In the genomic region with DNA sequence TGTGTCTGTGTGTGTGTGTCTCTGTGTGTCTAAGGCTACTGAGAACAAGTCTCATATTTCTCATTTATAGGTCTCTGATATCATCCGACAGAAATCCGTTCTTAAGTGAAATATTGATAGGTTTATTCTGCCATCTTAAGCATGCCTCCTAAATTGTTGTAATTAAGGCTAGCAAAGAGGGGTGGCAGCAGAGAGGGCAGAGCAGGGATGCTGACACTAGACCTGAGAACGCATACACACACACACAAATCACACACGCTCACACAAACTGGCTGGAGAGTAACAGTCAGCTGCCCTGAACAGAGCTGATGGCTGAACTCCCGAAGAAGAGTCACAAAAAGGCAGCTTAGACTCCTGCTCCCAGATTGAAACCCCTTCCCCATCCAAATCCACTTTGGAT, we compare ENCODE assay signal across 12 cellular contexts.
DNase-seq lines count a peak whose midpoint lies in the region; TF ChIP-seq lines count a peak whose summit lies in the region.
"Had no signal": no experiment of that assay in that cellular context is flagged by ENCODE, and none has a peak within 500 bp of the region (broad histone marks: within the 10 kb centered on the region; RNA-seq: fewer than 3 reads in every experiment).

No MANE protein-coding gene starts in this region.

- H3K27ac ChIP-seq in DOHH2 (ENCODE audit: low read depth, low read length) (no peak overlapping the region), neural cell (ENCODE audit: low read length) (no peak overlapping the region)
- H3K27ac ChIP-seq: SK-N-MC had no signal

- H3K4me1 ChIP-seq in DOHH2 (ENCODE audit: control insufficient read depth, low read length) (no peaks in the 10 kb centered on the region), Loucy (ENCODE audit: insufficient read depth, low read length, poor library complexity, severe bottlenecking) (no peaks in the 10 kb centered on the region)

- H3F3A ChIP-seq in DOHH2 (ENCODE audit: control insufficient read depth, insufficient read depth), result no peaks in the 10 kb centered on the region
- no peaks in the 10 kb centered on the region for H3F3A ChIP-seq in Loucy (ENCODE audit: low read depth)
- no peaks in the 10 kb centered on the region for H3F3A ChIP-seq in neural cell (ENCODE audit: insufficient read depth, low read length, poor library complexity, severe bottlenecking)

- H3K4me3 ChIP-seq in DOHH2 (ENCODE audit: low read length), result no peak overlapping the region
- no peak overlapping the region for H3K4me3 ChIP-seq in Loucy (ENCODE audit: low read length, poor library complexity, severe bottlenecking)
- no peak overlapping the region for H3K4me3 ChIP-seq in neural cell (ENCODE audit: low read length)
- H3K4me3 ChIP-seq: SK-N-MC had no signal

- TF ChIP-seq CTCF in DOHH2 (IDR thresholded peaks at IDR 0.05; ENCODE audit: low read depth, low read length, poor library complexity, severe bottlenecking) (peak; percentile 12), Loucy (conservative IDR thresholded peaks at IDR 0.05; ENCODE audit: low read length) (peak; percentile 67), neural cell (IDR thresholded peaks at IDR 0.05; ENCODE audit: poor library complexity, severe bottlenecking) (peak; percentile 64)

- TF ChIP-seq RAD21 in neural cell (conservative IDR thresholded peaks at IDR 0.05), result peak; percentile 53

- H3K27me3 ChIP-seq in DOHH2 (ENCODE audit: control insufficient read depth, low read length) (peaks cover 20% of the 10 kb centered on the region), Loucy (ENCODE audit: insufficient read depth, low read length, poor library complexity, severe bottlenecking) (no peaks in the 10 kb centered on the region), neural cell (ENCODE audit: insufficient read depth, low read depth, low read length) (no peaks in the 10 kb centered on the region)

- no peaks in the 10 kb centered on the region for H3K36me3 ChIP-seq in DOHH2 (ENCODE audit: control insufficient read depth, low read length)
- H3K36me3 ChIP-seq in Loucy (ENCODE audit: insufficient read depth, low read length), result no peaks in the 10 kb centered on the region
- no peaks in the 10 kb centered on the region for H3K36me3 ChIP-seq in neural cell (ENCODE audit: insufficient read depth, low read length)

- H3K4me2 ChIP-seq in DOHH2 (ENCODE audit: low read length) (no peak overlapping the region), Loucy (ENCODE audit: low read depth, low read length, poor library complexity, severe bottlenecking) (no peak overlapping the region), neural cell (ENCODE audit: low read length) (no peak overlapping the region)

- H4K20me1 ChIP-seq in DOHH2 (ENCODE audit: control insufficient read depth, insufficient read depth, low read depth, low read length), result no peaks in the 10 kb centered on the region
- H4K20me1 ChIP-seq in Loucy (ENCODE audit: insufficient read depth, low read length, poor library complexity, severe bottlenecking), result no peaks in the 10 kb centered on the region
- no peaks in the 10 kb centered on the region for H4K20me1 ChIP-seq in neural cell (ENCODE audit: insufficient read depth)

- H3K9me3 ChIP-seq in DOHH2 (ENCODE audit: control insufficient read depth, insufficient read depth, low read length) (no peaks in the 10 kb centered on the region), Loucy (ENCODE audit: insufficient read depth, low read depth, low read length) (no peaks in the 10 kb centered on the region), neural cell (ENCODE audit: low read length) (no peaks in the 10 kb centered on the region)

- TF ChIP-seq EP300 in neural cell (conservative IDR thresholded peaks at IDR 0.05; ENCODE audit: poor library complexity, severe bottlenecking), result no peak

- no peaks in the 10 kb centered on the region for H3K79me2 ChIP-seq in DOHH2 (ENCODE audit: control insufficient read depth, low read length)
- H3K79me2 ChIP-seq in Loucy (ENCODE audit: insufficient read depth, low read length), result no peaks in the 10 kb centered on the region
- no peaks in the 10 kb centered on the region for H3K79me2 ChIP-seq in neural cell (replicated peaks; ENCODE audit: insufficient read depth, low read length)

- DNase-seq in SHP77 (lab: John Stamatoyannopoulos, UW) (peak; percentile 89), GM03348 (ENCODE audit: low spot score) (no peak), SIG-M5 treated with dmso at 0.1 percent for 504 hours (lab: John Stamatoyannopoulos, UW; ENCODE audit: unreplicated experiment) (no peak)
- no peak for DNase-seq in activated naive CD4-positive, alpha-beta T cell treated with anti-CD3 and anti-CD28 coated beads, Interleukin-2, amount 50 U/mL, for 16 hours
- DNase-seq: activated effector memory CD4-positive, alpha-beta T cell treated with anti-CD3 and anti-CD28 coated beads, Interleukin-2, amount 50 U/mL, for 16 hours; hippocampal formation; left ventricle myocardium superior; naive thymus-derived CD4-positive, alpha-beta T cell had no signal

- no peaks in the 10 kb centered on the region for H3K9me2 ChIP-seq in DOHH2 (replicated peaks; ENCODE audit: control insufficient read depth, low read length)
- H3K9me2 ChIP-seq in Loucy (replicated peaks; ENCODE audit: low read depth, low read length), result no peaks in the 10 kb centered on the region
- no peaks in the 10 kb centered on the region for H3K9me2 ChIP-seq in neural cell (ENCODE audit: insufficient read depth, low read length)

- H2AFZ ChIP-seq in Loucy (ENCODE audit: low read length), result no peak overlapping the region
- no peak overlapping the region for H2AFZ ChIP-seq in neural cell (ENCODE audit: low read depth, low read length)

- H3K9ac ChIP-seq in Loucy (ENCODE audit: low read depth, low read length, poor library complexity, severe bottlenecking), result no peak overlapping the region
- no peak overlapping the region for H3K9ac ChIP-seq in neural cell (ENCODE audit: low read length)

TF ChIP-seq in neural cell, 6 proteins besides CTCF, POLR2A, EP300 and RAD21:
- TF ChIP-seq EZH2 (IDR thresholded peaks at IDR 0.05; ENCODE audit: borderline replicate concordance, insufficient read depth, low read length, poor library complexity, severe bottlenecking) (no peak), POLR2AphosphoS5 (IDR thresholded peaks at IDR 0.05) (no peak), SMC3 (conservative IDR thresholded peaks at IDR 0.05; ENCODE audit: poor library complexity) (peak; percentile 39)
- TF ChIP-seq, protein P1, sequence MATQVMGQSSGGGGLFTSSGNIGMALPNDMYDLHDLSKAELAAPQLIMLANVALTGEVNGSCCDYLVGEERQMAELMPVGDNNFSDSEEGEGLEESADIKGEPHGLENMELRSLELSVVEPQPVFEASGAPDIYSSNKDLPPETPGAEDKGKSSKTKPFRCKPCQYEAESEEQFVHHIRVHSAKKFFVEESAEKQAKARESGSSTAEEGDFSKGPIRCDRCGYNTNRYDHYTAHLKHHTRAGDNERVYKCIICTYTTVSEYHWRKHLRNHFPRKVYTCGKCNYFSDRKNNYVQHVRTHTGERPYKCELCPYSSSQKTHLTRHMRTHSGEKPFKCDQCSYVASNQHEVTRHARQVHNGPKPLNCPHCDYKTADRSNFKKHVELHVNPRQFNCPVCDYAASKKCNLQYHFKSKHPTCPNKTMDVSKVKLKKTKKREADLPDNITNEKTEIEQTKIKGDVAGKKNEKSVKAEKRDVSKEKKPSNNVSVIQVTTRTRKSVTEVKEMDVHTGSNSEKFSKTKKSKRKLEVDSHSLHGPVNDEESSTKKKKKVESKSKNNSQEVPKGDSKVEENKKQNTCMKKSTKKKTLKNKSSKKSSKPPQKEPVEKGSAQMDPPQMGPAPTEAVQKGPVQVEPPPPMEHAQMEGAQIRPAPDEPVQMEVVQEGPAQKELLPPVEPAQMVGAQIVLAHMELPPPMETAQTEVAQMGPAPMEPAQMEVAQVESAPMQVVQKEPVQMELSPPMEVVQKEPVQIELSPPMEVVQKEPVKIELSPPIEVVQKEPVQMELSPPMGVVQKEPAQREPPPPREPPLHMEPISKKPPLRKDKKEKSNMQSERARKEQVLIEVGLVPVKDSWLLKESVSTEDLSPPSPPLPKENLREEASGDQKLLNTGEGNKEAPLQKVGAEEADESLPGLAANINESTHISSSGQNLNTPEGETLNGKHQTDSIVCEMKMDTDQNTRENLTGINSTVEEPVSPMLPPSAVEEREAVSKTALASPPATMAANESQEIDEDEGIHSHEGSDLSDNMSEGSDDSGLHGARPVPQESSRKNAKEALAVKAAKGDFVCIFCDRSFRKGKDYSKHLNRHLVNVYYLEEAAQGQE (IDR thresholded peaks at IDR 0.05; ENCODE audit: borderline replicate concordance), result no peak

Comparison
In these comparisons a context has a peak if more than half of its experiments do, and no peak if none do; other contexts are left out.
1. CTCF ChIP-seq: peak in every context shown above with its lines; median percentile 67 in Loucy; 64 in neural cell; 12 in DOHH2.
2. DNase-seq: peak in SHP77 (2 of 2); none in activated naive CD4-positive, alpha-beta T cell treated with anti-CD3 and anti-CD28 coated beads, Interleukin-2, amount 50 U/mL, for 16 hours (single experiment), GM03348 (single experiment) and SIG-M5 treated with dmso at 0.1 percent for 504 hours (single experiment).